In the genomic region with DNA sequence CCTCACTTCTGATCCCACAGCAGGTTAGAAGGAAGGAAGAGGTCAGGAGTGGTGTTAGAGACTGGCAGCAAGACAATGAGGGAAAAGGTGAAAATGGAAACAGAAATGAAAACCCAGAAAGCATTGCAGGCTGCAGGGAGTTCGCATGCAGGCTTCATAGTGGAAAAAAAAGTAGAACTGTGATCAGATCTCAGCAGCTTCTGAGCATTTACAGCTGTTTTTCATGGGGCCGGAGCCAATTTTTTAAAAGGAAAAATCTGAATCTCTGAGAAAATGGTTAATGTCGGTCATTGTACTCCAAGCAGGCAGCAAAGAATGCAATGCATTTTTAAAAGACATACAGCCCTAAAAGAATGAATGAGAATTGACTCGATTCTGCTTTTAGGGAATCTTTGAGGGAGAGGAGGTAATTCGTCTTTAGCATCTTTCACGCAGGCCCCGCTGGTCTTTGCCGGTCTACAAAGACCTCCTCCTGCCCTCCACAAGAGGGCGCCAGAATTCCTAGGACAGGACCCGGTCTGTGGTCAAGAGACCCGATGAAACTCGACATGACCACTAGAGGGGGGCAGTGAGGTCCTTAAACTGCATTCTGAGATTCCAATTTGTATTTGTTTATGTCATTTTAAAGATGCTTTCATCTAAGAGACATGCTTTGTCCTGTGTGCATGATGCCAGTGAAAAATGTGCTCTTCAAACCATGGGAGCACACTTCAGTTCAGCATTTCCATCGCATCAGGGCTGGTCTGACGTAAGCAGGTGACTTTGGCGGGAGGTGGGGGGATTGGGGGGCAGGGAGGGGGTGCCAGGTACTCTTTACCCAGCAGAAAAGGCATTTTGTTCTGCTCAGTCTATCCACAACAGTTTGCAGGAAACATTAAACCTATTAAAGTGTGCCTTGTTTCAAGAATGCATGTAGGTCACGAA, we compare ENCODE assay signal across 8 cellular contexts. TPM values are rescaled to one million over a fixed set of nuclear protein-coding genes. Genes with fewer than 3 reads are reported as not detected.
DNase-seq lines count a peak whose midpoint lies in the region; ATAC-seq and TF ChIP-seq lines count a peak whose summit lies in the region.

No MANE protein-coding gene starts in this region.

- no peaks in the 10 kb centered on the region for H3K36me3 Mint-ChIP-seq in IgD-negative memory B cell
- no peaks in the 10 kb centered on the region for H3K36me3 Mint-ChIP-seq in natural killer cell treated with Interleukin-12 subunit alpha and Interleukin-12 subunit beta and Interleukin-15 and Interleukin-18, amount 100 ng/mL, for 72 hours
- peaks cover 8 to 19% of the 10 kb centered on the region in 2 donors for H3K36me3 Mint-ChIP-seq in stimulated activated naive B cell treated with anti-CD40 and anti-IgM and Interleukin-4, amounts not matched to agents 10 μg/mL and 1 μg/mL and 100 μg/mL, for 72 hours

- DNase-seq in DMS153 (lab: John Stamatoyannopoulos, UW), result peak; percentile 78
- DNase-seq in OCI-LY7 (ENCODE audit: low spot score), result peak; percentile 94
- peak; percentile 74 for DNase-seq in activated T-cell treated with anti-CD3 and anti-CD28 coated beads for 24 hours (ENCODE audit: low read depth)
- DNase-seq in esophagus muscularis mucosa (ENCODE audit: extremely low spot score), result no peak
- peak; percentile 71 for DNase-seq in natural killer cell treated with Interleukin-12 subunit alpha and Interleukin-12 subunit beta and Interleukin-15 and Interleukin-18, amount 100 ng/mL, for 72 hours (ENCODE audit: low spot score)
- DNase-seq in stimulated activated naive B cell treated with anti-CD40 and anti-IgM and Interleukin-4, amounts not matched to agents 10 μg/mL and 1 μg/mL and 100 μg/mL, for 72 hours, result peak; percentile 79

- H3K4me3 ChIP-seq in OCI-LY7 (ENCODE audit: low read depth, low read length, poor library complexity, severe bottlenecking) (no peak overlapping the region), esophagus muscularis mucosa (peak overlapping the region in 1 of 4 donors; percentile 6)

- no peaks in the 10 kb centered on the region for H3K79me2 ChIP-seq in OCI-LY7 (ENCODE audit: insufficient read depth, low read depth, low read length)

- no peaks in the 10 kb centered on the region for H3K9me3 ChIP-seq in OCI-LY7 (ENCODE audit: low read length)
- H3K9me3 ChIP-seq in esophagus muscularis mucosa, result peaks cover 0 to 6% (median 0%) of the 10 kb centered on the region in 4 donors

- peak overlapping the region in 3 of 4 donors; percentile 30 to 84 (median 72) for H3K4me3 Mint-ChIP-seq in IgD-negative memory B cell
- no peak overlapping the region for H3K4me3 Mint-ChIP-seq in natural killer cell treated with Interleukin-12 subunit alpha and Interleukin-12 subunit beta and Interleukin-15 and Interleukin-18, amount 100 ng/mL, for 72 hours
- no peak overlapping the region for H3K4me3 Mint-ChIP-seq in stimulated activated naive B cell treated with anti-CD40 and anti-IgM and Interleukin-4, amounts not matched to agents 10 μg/mL and 1 μg/mL and 100 μg/mL, for 72 hours

- H3K27me3 Mint-ChIP-seq in IgD-negative memory B cell, result no peaks in the 10 kb centered on the region
- H3K27me3 Mint-ChIP-seq in natural killer cell treated with Interleukin-12 subunit alpha and Interleukin-12 subunit beta and Interleukin-15 and Interleukin-18, amount 100 ng/mL, for 72 hours, result peaks cover 14 to 19% of the 10 kb centered on the region in 2 donors
- H3K27me3 Mint-ChIP-seq in stimulated activated naive B cell treated with anti-CD40 and anti-IgM and Interleukin-4, amounts not matched to agents 10 μg/mL and 1 μg/mL and 100 μg/mL, for 72 hours, result no peaks in the 10 kb centered on the region

- H3K36me3 ChIP-seq in OCI-LY7 (ENCODE audit: insufficient read depth, low read length), result peaks cover 1% of the 10 kb centered on the region; the same call in 1 of the 2 replicates
- no peaks in the 10 kb centered on the region for H3K36me3 ChIP-seq in esophagus muscularis mucosa

- intact Hi-C loops in OCI-LY7 (cut with micrococcal nuclease; ENCODE audit: unreplicated experiment), result loop anchor here (1.0 kb wide), 8 partner anchors 56 to 443 kb away; a partner anchor contains a TSS
- intact Hi-C loops in esophagus muscularis mucosa (cut with DNase I), result loop anchor here (5.0 to 10.0 kb wide), 2 partner anchors 190 to 413 kb away; no protein-coding TSS in a partner anchor

- BruUV-seq in OCI-LY7 (replicated peaks; lab: Mats Ljungman, UMichigan), result no TSS peak

- ATAC-seq in GM21528 (IDR thresholded peaks at IDR 0.05; ENCODE audit: low FRiP score, unreplicated experiment), result peak; percentile 93
- peak; percentile 92 to 98 for ATAC-seq in natural killer cell treated with Interleukin-12 subunit alpha and Interleukin-12 subunit beta and Interleukin-15 and Interleukin-18, amount 100 ng/mL, for 72 hours
- peak; percentile 98 to 99 for ATAC-seq in stimulated activated naive B cell treated with anti-CD40 and anti-IgM and Interleukin-4, amounts not matched to agents 10 μg/mL and 1 μg/mL and 100 μg/mL, for 72 hours (replicated peaks)

- peak overlapping the region; percentile 69; the same call in 1 of the 2 replicates for H2AFZ ChIP-seq in OCI-LY7 (ENCODE audit: low read length)

- no peaks in the 10 kb centered on the region for H3K27me3 ChIP-seq in esophagus muscularis mucosa

- WGBS in esophagus muscularis mucosa, result 25% methylated on average over 16 of the region's 16 CpGs

- no peak for TF ChIP-seq POLR2A in esophagus muscularis mucosa (IDR thresholded peaks at IDR 0.05; ENCODE audit: low read depth)

- H3K4me1 Mint-ChIP-seq in IgD-negative memory B cell, result peaks cover 3 to 20% (median 9%) of the 10 kb centered on the region in 3 donors
- peaks cover 0 to 3% of the 10 kb centered on the region in 2 donors for H3K4me1 Mint-ChIP-seq in natural killer cell treated with Interleukin-12 subunit alpha and Interleukin-12 subunit beta and Interleukin-15 and Interleukin-18, amount 100 ng/mL, for 72 hours (ENCODE audit: low read depth in 2 of 2)
- peaks cover 29 to 55% of the 10 kb centered on the region in 2 donors for H3K4me1 Mint-ChIP-seq in stimulated activated naive B cell treated with anti-CD40 and anti-IgM and Interleukin-4, amounts not matched to agents 10 μg/mL and 1 μg/mL and 100 μg/mL, for 72 hours

- H3K27ac ChIP-seq in OCI-LY7 (ENCODE audit: low read depth, low read length, poor library complexity, severe bottlenecking), result no peak overlapping the region
- peak overlapping the region in 2 of 4 donors; percentile 3 to 31 for H3K27ac ChIP-seq in esophagus muscularis mucosa (replicated peaks in 1 of 4)

- POLR2A ChIA-PET in OCI-LY7 (lab: Charles Lee), result interaction anchor here (0.9 to 1.9 kb wide), 4 partner anchors 56 to 197 kb away, joined by 3 to 7 read pairs (median 4); no protein-coding TSS in a partner anchor

- peak overlapping the region; percentile 28 for H3K4me2 ChIP-seq in OCI-LY7 (ENCODE audit: low read length)

- no peak for TF ChIP-seq EP300 in esophagus muscularis mucosa (IDR thresholded peaks at IDR 0.05)

- peaks cover 0 to 8% (median 8%) of the 10 kb centered on the region in 3 donors for H3K9me3 Mint-ChIP-seq in IgD-negative memory B cell
- H3K9me3 Mint-ChIP-seq in natural killer cell treated with Interleukin-12 subunit alpha and Interleukin-12 subunit beta and Interleukin-15 and Interleukin-18, amount 100 ng/mL, for 72 hours, result no peaks in the 10 kb centered on the region
- peaks cover 7 to 9% of the 10 kb centered on the region in 2 donors for H3K9me3 Mint-ChIP-seq in stimulated activated naive B cell treated with anti-CD40 and anti-IgM and Interleukin-4, amounts not matched to agents 10 μg/mL and 1 μg/mL and 100 μg/mL, for 72 hours

- no peaks in the 10 kb centered on the region for H3K9me2 ChIP-seq in OCI-LY7 (ENCODE audit: insufficient read depth, low read length)

- CTCF ChIA-PET in OCI-LY7 (lab: Charles Lee; ENCODE audit: unreplicated experiment), result interaction anchor here (0.6 to 1.3 kb wide), 5 partner anchors 56 to 415 kb away, joined by 3 to 4 read pairs (median 3); no protein-coding TSS in a partner anchor

- TF ChIP-seq CTCF in OCI-LY7 (conservative IDR thresholded peaks at IDR 0.05; ENCODE audit: low read length), result peak; percentile 100
- peak; percentile 98 for TF ChIP-seq CTCF in esophagus muscularis mucosa (IDR thresholded peaks at IDR 0.05)

- H3K27ac Mint-ChIP-seq in IgD-negative memory B cell, result no peak overlapping the region
- H3K27ac Mint-ChIP-seq in natural killer cell treated with Interleukin-12 subunit alpha and Interleukin-12 subunit beta and Interleukin-15 and Interleukin-18, amount 100 ng/mL, for 72 hours, result no peak overlapping the region
- H3K27ac Mint-ChIP-seq in stimulated activated naive B cell treated with anti-CD40 and anti-IgM and Interleukin-4, amounts not matched to agents 10 μg/mL and 1 μg/mL and 100 μg/mL, for 72 hours, result no peak overlapping the region

- H4K20me1 ChIP-seq in OCI-LY7 (ENCODE audit: insufficient read depth, low read length), result no peaks in the 10 kb centered on the region

- peaks cover 53% of the 10 kb centered on the region for H3K4me1 ChIP-seq in OCI-LY7 (ENCODE audit: insufficient read depth, low read length, poor library complexity, severe bottlenecking)
- peaks cover 0 to 7% (median 3%) of the 10 kb centered on the region in 4 donors for H3K4me1 ChIP-seq in esophagus muscularis mucosa

RNA-seq across cellular contexts. Expression of gene TMEM252, which starts 43.7 kb away (rescaled TPM):
- not detected for polyA plus RNA-seq in IgD-negative memory B cell
- total RNA-seq in OCI-LY7 (2014; rRNA removed; shearing (Covaris generic)), result not detected in 2 replicates
- not detected in 2 replicates for total RNA-seq in OCI-LY7 (2022)
- total RNA-seq in esophagus muscularis mucosa, result under 1 TPM in 1 of 4 donors, not detected in 3; 0.34 TPM
- total RNA-seq in natural killer cell treated with Interleukin-12 subunit alpha and Interleukin-12 subunit beta and Interleukin-15 and Interleukin-18, amount 100 ng/mL, for 72 hours, result not detected

Comparison
In these comparisons a context has a peak if more than half of its experiments do, and no peak if none do; other contexts are left out.
1. H3K4me3 Mint-ChIP-seq: peak in IgD-negative memory B cell (3 of 4); none in natural killer cell treated with Interleukin-12 subunit alpha and Interleukin-12 subunit beta and Interleukin-15 and Interleukin-18, amount 100 ng/mL, for 72 hours (single experiment) and stimulated activated naive B cell treated with anti-CD40 and anti-IgM and Interleukin-4, amounts not matched to agents 10 μg/mL and 1 μg/mL and 100 μg/mL, for 72 hours (0 of 2).
2. Peak in every context shown above with its lines, with median percentiles within 50 percentile points of each other: ATAC-seq.